Comparison of ENCODE assay signal across 20 cellular contexts in the genomic region with DNA sequence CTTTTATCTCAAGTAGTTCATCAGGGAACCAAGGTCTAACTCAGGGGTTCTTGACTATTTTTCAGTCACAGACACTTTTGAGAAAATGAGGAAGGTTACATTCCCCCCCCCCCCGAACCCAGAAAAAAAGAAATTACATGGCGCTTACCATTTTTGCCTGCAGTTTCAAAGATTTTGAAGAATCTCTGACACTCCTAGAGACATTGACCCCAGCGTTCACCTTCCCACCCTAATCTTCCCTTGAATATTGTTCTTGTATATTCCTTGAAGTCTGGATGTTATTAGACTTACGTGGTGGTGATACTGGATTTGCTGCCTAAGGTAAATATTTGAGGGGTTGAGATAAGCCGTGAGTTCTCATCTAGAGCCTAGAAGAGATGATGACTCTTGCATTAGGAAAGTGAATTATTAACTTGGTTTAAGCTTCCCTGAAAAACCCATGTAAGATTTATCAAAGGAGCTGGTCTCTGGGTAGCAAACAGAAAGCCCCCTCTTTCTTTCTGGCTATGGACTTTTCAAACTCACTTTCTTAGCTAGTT.
DNase-seq lines count a peak whose midpoint lies in the region; ATAC-seq and TF ChIP-seq lines count a peak whose summit lies in the region.
"Had no signal": no experiment of that assay in that cellular context is flagged by ENCODE, and none has a peak within 500 bp of the region (broad histone marks: within the 10 kb centered on the region; RNA-seq: fewer than 3 reads in every experiment).

No MANE protein-coding gene starts in this region.

- H2AFZ ChIP-seq in hepatocyte: no peak overlapping the region
- H2AFZ ChIP-seq: GM23248 had no signal

- H3K27me3 Mint-ChIP-seq in type B pancreatic cell: peaks cover 21% of the 10 kb centered on the region

- H3K36me3 ChIP-seq in hepatocyte (replicated peaks; ENCODE audit: insufficient read depth, low read depth) (no peaks in the 10 kb centered on the region), mucosa of stomach (ENCODE audit: control insufficient read depth, insufficient read depth, low read length) (no peaks in the 10 kb centered on the region)
- H3K36me3 ChIP-seq: BLaER1, HAP-1 had no signal

- H3K4me3 ChIP-seq in hepatocyte: no peak overlapping the region
- H3K4me3 ChIP-seq in mucosa of stomach (ENCODE audit: low read length): peak overlapping the region; percentile 3
- H3K4me3 ChIP-seq: BLaER1, GM12878, GM23248, HAP-1 had no signal

- H3K4me3 Mint-ChIP-seq in type B pancreatic cell: peak overlapping the region; percentile 29
- H3K4me3 Mint-ChIP-seq: CD14-positive monocyte; CD4-positive, alpha-beta memory T cell had no signal

- H3K9ac ChIP-seq in mucosa of stomach (ENCODE audit: low read length): no peak overlapping the region
- H3K9ac ChIP-seq: BLaER1, GM23248, KMS-11 had no signal

- no peaks in the 10 kb centered on the region for H3K9me3 Mint-ChIP-seq in type B pancreatic cell

- 32% methylated on average over 5 of the region's 5 CpGs for WGBS in hepatocyte (ENCODE audit: low lambda C conversion rate, missing lambda C conversion rate)

- no peaks in the 10 kb centered on the region for H3K27me3 ChIP-seq in hepatocyte
- H3K27me3 ChIP-seq in mucosa of stomach (ENCODE audit: control insufficient read depth, insufficient read depth, low read length): no peaks in the 10 kb centered on the region
- H3K27me3 ChIP-seq: BLaER1 had no signal

- H3K27ac ChIP-seq in VCaP (peak overlapping the region; percentile 50), hepatocyte (peak overlapping the region; percentile 58)
- H3K27ac ChIP-seq: BLaER1, GM23248, KMS-11 had no signal

- DNase-seq in hepatocyte (ENCODE audit: low spot score): peak; percentile 52
- peak; percentile 4 for DNase-seq in type B pancreatic cell (ENCODE audit: extremely low spot score, unreplicated experiment)
- DNase-seq in inferior parietal cortex (ENCODE audit: extremely low spot score): no peak
- DNase-seq in HUDEP-2 (lab: John Stamatoyannopoulos, UW; ENCODE audit: unreplicated experiment in 76 of 76): no peak
- DNase-seq: Calu3; CD4-positive, alpha-beta memory T cell; DMS 273 treated with DMSO at 0.1 percent for 48 hours; DMS53; DND-41; EL; GM23248 had no signal

- H3K9me3 ChIP-seq in hepatocyte (ENCODE audit: low read depth) (no peaks in the 10 kb centered on the region), mucosa of stomach (ENCODE audit: control insufficient read depth, low read length) (no peaks in the 10 kb centered on the region)
- H3K9me3 ChIP-seq: BLaER1, HAP-1 had no signal

- H3K4me1 ChIP-seq in hepatocyte (ENCODE audit: insufficient read depth) (peaks cover 24% of the 10 kb centered on the region), mucosa of stomach (ENCODE audit: control insufficient read depth, insufficient read depth, low read length) (peaks cover 25% of the 10 kb centered on the region)
- H3K4me1 ChIP-seq: BLaER1, HAP-1 had no signal

- H3K9me2 ChIP-seq in hepatocyte (replicated peaks; ENCODE audit: insufficient read depth): no peaks in the 10 kb centered on the region

- no peak for TF ChIP-seq CTCF in VCaP (conservative IDR thresholded peaks at IDR 0.05)
- no peak for TF ChIP-seq CTCF in hepatocyte (IDR thresholded peaks at IDR 0.05; ENCODE audit: poor library complexity)
- TF ChIP-seq CTCF in type B pancreatic cell (conservative IDR thresholded peaks at IDR 0.05): no peak

- H3K27ac Mint-ChIP-seq in type B pancreatic cell: no peak overlapping the region
- H3K27ac Mint-ChIP-seq: CD14-positive monocyte; CD4-positive, alpha-beta memory T cell had no signal

- ATAC-seq in HG03442 (IDR thresholded peaks at IDR 0.05; ENCODE audit: unreplicated experiment) (no peak), GM21737 (IDR thresholded peaks at IDR 0.05; ENCODE audit: unreplicated experiment) (no peak)
- ATAC-seq: GM12878 had no signal

- H3K36me3 Mint-ChIP-seq in type B pancreatic cell: no peaks in the 10 kb centered on the region
- H3K36me3 Mint-ChIP-seq: CD14-positive monocyte; CD4-positive, alpha-beta memory T cell had no signal

- no peaks in the 10 kb centered on the region for H4K20me1 ChIP-seq in hepatocyte (ENCODE audit: insufficient read depth, poor library complexity, severe bottlenecking)
- H4K20me1 ChIP-seq: BLaER1 had no signal

- H3K4me2 ChIP-seq in hepatocyte: peak overlapping the region; percentile 55
- H3K4me2 ChIP-seq: BLaER1, KMS-11 had no signal

- no peaks in the 10 kb centered on the region for H3K79me2 ChIP-seq in hepatocyte

- H3K4me1 Mint-ChIP-seq in type B pancreatic cell (ENCODE audit: unreplicated experiment): peaks cover 27% of the 10 kb centered on the region
- H3K4me1 Mint-ChIP-seq: CD14-positive monocyte; CD4-positive, alpha-beta memory T cell had no signal

Comparison
In these comparisons a context has a peak if more than half of its experiments do, and no peak if none do; other contexts are left out.
1. DNase-seq: peak in hepatocyte (single experiment) and type B pancreatic cell (single experiment); none in inferior parietal cortex (single experiment) and HUDEP-2 (0 of 76).